Comparison of ENCODE assay signal across 22 cellular contexts in genomic region chr10:62903828-62904227, GRCh38.
A peak's percentile ranks its signal among the peaks of the same experiment; 100 is the strongest.
DNase-seq lines count a peak whose midpoint lies in the region; ATAC-seq, FAIRE-seq and TF ChIP-seq lines count a peak whose summit lies in the region.
"Had no signal": no experiment of that assay in that cellular context is flagged by ENCODE, and none has a peak within 500 bp of the region (broad histone marks: within the 10 kb centered on the region; RNA-seq: fewer than 3 reads in every experiment).

No MANE protein-coding gene starts in this region.

- H3K27ac ChIP-seq in ACC112 (ENCODE audit: low read depth, low read length) (0 out of 2 replicates have a peak overlapping the region, but pooled peaks have one; percentile 6), adrenal gland (no peak overlapping the region), heart left ventricle (peak overlapping the region in 4 of 12 donors; percentile 1 to 54 (median 14))
- H3K27ac ChIP-seq: coronary artery, gastrocnemius medialis, PC-9, uterus had no signal

- TF ChIP-seq CTCF in adrenal gland (IDR thresholded peaks at IDR 0.05) = no peak
- no peak for TF ChIP-seq CTCF in heart left ventricle (IDR thresholded peaks at IDR 0.05)

- peak; percentile 48 for FAIRE-seq in H54 (lab: Jason Lieb, UNC)

- peaks cover 11% of the 10 kb centered on the region; the same call in 1 of the 2 replicates for H3K27me3 ChIP-seq in ACC112 (ENCODE audit: insufficient read depth, low read length)
- H3K27me3 ChIP-seq in adrenal gland = no peaks in the 10 kb centered on the region
- H3K27me3 ChIP-seq in heart left ventricle = no peaks in the 10 kb centered on the region
- H3K27me3 ChIP-seq: uterus had no signal

- H3K4me3 ChIP-seq in ACC112 (ENCODE audit: low read depth, low read length) (no peak overlapping the region), adrenal gland (no peak overlapping the region), heart left ventricle (no peak overlapping the region)
- H3K4me3 ChIP-seq: coronary artery, gastrocnemius medialis, PC-9, uterus had no signal

- TF ChIP-seq POLR2A in H54 (IDR thresholded peaks at IDR 0.05; ENCODE audit: low read depth, low read length) (no peak), adrenal gland (IDR thresholded peaks at IDR 0.05) (no peak), heart left ventricle (IDR thresholded peaks at IDR 0.05) (no peak)

- intact Hi-C loops in adrenal gland (cut with DNase I) = no loop called here
- intact Hi-C loops in heart left ventricle (cut with DNase I) = no loop called here

- no peak overlapping the region for H2AFZ ChIP-seq in ACC112 (ENCODE audit: low read length, unreplicated experiment)
- H2AFZ ChIP-seq: PC-9 had no signal

- DNase-seq in H54 (ENCODE audit: insufficient read length, low spot score) (no peak), adrenal gland (peak in 5 of 7 donors; percentile 15 to 46 (median 34)), heart left ventricle (no peak), NCI-H526 (lab: John Stamatoyannopoulos, UW) (no peak)
- DNase-seq: activated CD8-positive, alpha-beta memory T cell treated with anti-CD3 and anti-CD28 coated beads, Interleukin-2, amount 50 U/mL, for 48 hours; activated naive CD4-positive, alpha-beta T cell; anterior cingulate cortex; gastrocnemius medialis; H9; Karpas-422; NCI-H146; NCI-H82; PC-9; SK-N-SH; stimulated activated CD4-positive, alpha-beta T cell treated with anti-CD3 and anti-CD28 coated beads, Interleukin-4, amount 100 ng/mL, for 24 hours; uterus had no signal

- H3K4me1 ChIP-seq in ACC112 (ENCODE audit: control insufficient read depth, insufficient read depth, low read length, unreplicated experiment) (peaks cover 4% of the 10 kb centered on the region), adrenal gland (replicated peaks in 1 of 2) (no peaks in the 10 kb centered on the region), heart left ventricle (peaks cover 0 to 8% (median 0%) of the 10 kb centered on the region in 12 donors)
- H3K4me1 ChIP-seq: gastrocnemius medialis, uterus had no signal

- H3K36me3 ChIP-seq in ACC112 (ENCODE audit: insufficient read depth, low read length) (no peaks in the 10 kb centered on the region), adrenal gland (replicated peaks in 1 of 2) (no peaks in the 10 kb centered on the region), heart left ventricle (no peaks in the 10 kb centered on the region)
- H3K36me3 ChIP-seq: gastrocnemius medialis, uterus had no signal

- H3K9me3 ChIP-seq in adrenal gland (replicated peaks in 1 of 3) = no peaks in the 10 kb centered on the region
- peaks cover 0 to 5% (median 0%) of the 10 kb centered on the region in 12 donors for H3K9me3 ChIP-seq in heart left ventricle
- H3K9me3 ChIP-seq: gastrocnemius medialis, SK-N-SH, uterus had no signal

- no peaks in the 10 kb centered on the region for H3K79me2 ChIP-seq in ACC112 (ENCODE audit: control insufficient read depth, insufficient read depth, low read length, unreplicated experiment)

- ATAC-seq in heart left ventricle (peak; percentile 26 to 87 (median 78)), GM18870 (IDR thresholded peaks at IDR 0.05; ENCODE audit: unreplicated experiment) (no peak), HG03571 (IDR thresholded peaks at IDR 0.05; ENCODE audit: unreplicated experiment) (no peak), HG02571 (IDR thresholded peaks at IDR 0.05; ENCODE audit: unreplicated experiment) (no peak)
- ATAC-seq: gastrocnemius medialis, left lobe of liver had no signal

- WGBS in adrenal gland, 4 donors = 10 to 29% (median 23%) methylated on average over 1 of the region's 1 CpG
- 39 to 58% (median 46%) methylated on average over 1 of the region's 1 CpG for WGBS in heart left ventricle, 4 donors

Comparison
In these comparisons a context has a peak if more than half of its experiments do, and no peak if none do; other contexts are left out.
1. DNase-seq: peak in adrenal gland (5 of 7); none in H54 (single experiment), heart left ventricle (0 of 5) and NCI-H526 (0 of 2).
2. ATAC-seq: peak in heart left ventricle (4 of 4); none in GM18870 (single experiment), HG03571 (single experiment) and HG02571 (single experiment).